ENCODE assay signal across 28 cellular contexts in genomic region chr12:117778656-117779055, GRCh38.
"Had no signal": no experiment of that assay in that cellular context is flagged by ENCODE, and none has a peak within 500 bp of the region (broad histone marks: within the 10 kb centered on the region; RNA-seq: fewer than 3 reads in every experiment).

No MANE protein-coding gene starts in this region.

- H3K27ac ChIP-seq: ascending aorta, cardiac muscle cell, WERI-Rb-1 had no signal

- DNase-seq: activated CD4-positive, alpha-beta memory T cell treated with anti-CD3 and anti-CD28 coated beads, Interleukin-2, amount 10 ng/mL, durations not matched to agents 7 days and 5 days; activated CD4-positive, alpha-beta T cell treated with anti-CD3 and anti-CD28 coated beads for 1 hour; activated CD4-positive, alpha-beta T cell treated with anti-CD3 and anti-CD28 coated beads for 36 hours; activated CD4-positive, alpha-beta T cell treated with anti-CD3 and anti-CD28 coated beads for 48 hours; activated CD4-positive, alpha-beta T cell treated with anti-CD3 and anti-CD28 coated beads, Interleukin-2, amount 10 ng/mL, durations not matched to agents 7 days and 5 days; activated CD4-positive, alpha-beta T cell treated with anti-CD3 and anti-CD28 coated beads, Interleukin-2, amount 50 U/mL, for 48 hours; activated CD4-positive, CD25-positive, alpha-beta regulatory T cell; activated CD8-positive, alpha-beta memory T cell treated with anti-CD3 and anti-CD28 coated beads for 24 hours; activated CD8-positive, alpha-beta memory T cell treated with anti-CD3 and anti-CD28 coated beads, Interleukin-2, amount 10 ng/mL, durations not matched to agents 7 days and 5 days; activated CD8-positive, alpha-beta memory T cell treated with anti-CD3 and anti-CD28 coated beads, Interleukin-2, amount 50 U/mL, for 48 hours; activated CD8-positive, alpha-beta T cell treated with anti-CD3 and anti-CD28 coated beads, Interleukin-2, amount 10 ng/mL, durations not matched to agents 7 days and 5 days; activated effector memory CD4-positive, alpha-beta T cell treated with Interleukin-2 at 50 U/mL for 16 hours; activated gamma-delta T cell; activated naive CD4-positive, alpha-beta T cell treated with anti-CD3 and anti-CD28 coated beads, Interleukin-2, amount 10 ng/mL, durations not matched to agents 7 days and 5 days; activated naive CD4-positive, alpha-beta T cell treated with Interleukin-2 at 50 U/mL for 16 hours; activated naive CD8-positive, alpha-beta T cell treated with anti-CD3 and anti-CD28 coated beads, Interleukin-2, amount 10 ng/mL, durations not matched to agents 7 days and 5 days; activated naive CD8-positive, alpha-beta T cell treated with anti-CD3 and anti-CD28 coated beads, Interleukin-2, amount 50 U/mL, for 24 hours; activated T-cell treated with anti-CD3 and anti-CD28 coated beads, Interleukin-2, amount 50 U/mL, for 24 hours; activated T-cell treated with anti-CD3 and anti-CD28 coated beads, Interleukin-2, amount 50 U/mL, for 48 hours; amygdala; anterior cingulate cortex; central memory CD4-positive, alpha-beta T cell; T-helper 1 cell; T-helper 2 cell; T-helper 9 cell; WERI-Rb-1 had no signal
